In genomic region chr4:121227254-121227867, GRCh38 we compare ENCODE assay signal across 10 cellular contexts.
DNase-seq lines count a peak whose midpoint lies in the region; ATAC-seq and TF ChIP-seq lines count a peak whose summit lies in the region.
"Had no signal": no experiment of that assay in that cellular context is flagged by ENCODE, and none has a peak within 500 bp of the region (broad histone marks: within the 10 kb centered on the region; RNA-seq: fewer than 3 reads in every experiment).

No MANE protein-coding gene starts in this region.

- TF ChIP-seq CTCF in kidney epithelial cell (IDR thresholded peaks at IDR 0.05; ENCODE audit: insufficient read depth, low read length, poor library complexity, severe bottlenecking) (peak; percentile 17), brain microvascular endothelial cell (IDR thresholded peaks at IDR 0.05; ENCODE audit: low read depth, low read length, missing control alignments) (no peak)

- H3K4me3 ChIP-seq in kidney epithelial cell (ENCODE audit: low read depth, low read length) (no peak overlapping the region), brain microvascular endothelial cell (ENCODE audit: low read depth, low read length) (no peak overlapping the region)
- H3K4me3 ChIP-seq: cardiac muscle cell, left lung had no signal

- H3K36me3 ChIP-seq in kidney epithelial cell (ENCODE audit: control insufficient read depth, insufficient read depth, low read length) = no peaks in the 10 kb centered on the region
- H3K36me3 ChIP-seq in brain microvascular endothelial cell (replicated peaks) = no peaks in the 10 kb centered on the region
- H3K36me3 ChIP-seq: cardiac muscle cell, left lung had no signal

- H3K27me3 ChIP-seq in kidney epithelial cell (ENCODE audit: control insufficient read depth, insufficient read depth, low read length) (no peaks in the 10 kb centered on the region), brain microvascular endothelial cell (replicated peaks) (no peaks in the 10 kb centered on the region)
- H3K27me3 ChIP-seq: cardiac muscle cell, left lung had no signal

- in situ Hi-C loops in brain microvascular endothelial cell (cut with HindIII; ENCODE audit: low pct_ligation_motif_present, low sequenced_read_pairs) = no loop called here

- no peak overlapping the region for H3K27ac ChIP-seq in brain microvascular endothelial cell
- H3K27ac ChIP-seq: cardiac muscle cell, left lung had no signal

- ATAC-seq in GM18511 (IDR thresholded peaks at IDR 0.05; ENCODE audit: unreplicated experiment) (peak; percentile 89), GM21526 (IDR thresholded peaks at IDR 0.05; ENCODE audit: low FRiP score, unreplicated experiment) (peak; percentile 79), HG03439 (IDR thresholded peaks at IDR 0.05; ENCODE audit: unreplicated experiment) (peak; percentile 74)
- ATAC-seq: left lung had no signal

- DNase-seq in kidney epithelial cell (ENCODE audit: low read depth) (no peak), NCI-H1048 (lab: John Stamatoyannopoulos, UW) (no peak), brain microvascular endothelial cell (no peak), NCI-H1417 treated with DMSO at 0.1 percent for 48 hours (lab: John Stamatoyannopoulos, UW) (no peak), middle frontal gyrus (ENCODE audit: extremely low spot score, low spot score) (no peak)
- DNase-seq: left lung had no signal
